In genomic region chr1:221888218-221888617, GRCh38 we compare ENCODE assay signal across 23 cellular contexts.
"Had no signal": no experiment of that assay in that cellular context is flagged by ENCODE, and none has a peak within 500 bp of the region (broad histone marks: within the 10 kb centered on the region; RNA-seq: fewer than 3 reads in every experiment).

No MANE protein-coding gene starts in this region.

- H3K27ac Mint-ChIP-seq: activated CD4-positive, alpha-beta T cell treated with anti-CD3 and anti-CD28 coated beads, Interleukin-2, amount 10 ng/mL, durations not matched to agents 7 days and 5 days; activated CD8-positive, alpha-beta memory T cell treated with anti-CD3 and anti-CD28 coated beads, Interleukin-2, amount 10 ng/mL, durations not matched to agents 7 days and 5 days; activated CD8-positive, alpha-beta T cell treated with anti-CD3 and anti-CD28 coated beads for 36 hours; activated naive CD4-positive, alpha-beta T cell treated with anti-CD3 and anti-CD28 coated beads, Interleukin-2, amount 50 U/mL, for 24 hours; mesothelial cell of epicardium; stimulated activated naive CD8-positive, alpha-beta T cell treated with anti-CD3 and anti-CD28 coated beads, Interleukin-15, amount 100 ng/mL, for 72 hours had no signal

- DNase-seq: activated CD4-positive, alpha-beta T cell treated with anti-CD3 and anti-CD28 coated beads, Interleukin-2, amount 10 ng/mL, durations not matched to agents 7 days and 5 days; activated CD8-positive, alpha-beta memory T cell treated with anti-CD3 and anti-CD28 coated beads, Interleukin-2, amount 10 ng/mL, durations not matched to agents 7 days and 5 days; activated CD8-positive, alpha-beta T cell treated with anti-CD3 and anti-CD28 coated beads for 36 hours; activated gamma-delta T cell treated with Interleukin-2 at 50 U/mL for 16 hours; aorta; brain microvascular endothelial cell; central memory CD4-positive, alpha-beta T cell; dermis blood vessel endothelial cell; effector CD8-positive, alpha-beta T cell; hippocampal formation; kidney glomerular epithelial cell; left lung; right cardiac atrium; stimulated activated CD4-positive, alpha-beta T cell treated with anti-CD3 and anti-CD28 coated beads, Interleukin-12 subunit alpha, Interleukin-12 subunit beta, amount 100 ng/mL, for 4 hours; stimulated activated CD4-positive, alpha-beta T cell treated with anti-CD3 and anti-CD28 coated beads, Interleukin-4, amount 100 ng/mL, for 4 hours; stimulated activated naive CD8-positive, alpha-beta T cell treated with anti-CD3 and anti-CD28 coated beads, Interleukin-15, amount 100 ng/mL, for 72 hours; tibial artery had no signal

- H3K79me2 ChIP-seq: parathyroid adenoma had no signal

- H3K9ac ChIP-seq: parathyroid adenoma had no signal

- H3K36me3 ChIP-seq: brain microvascular endothelial cell, left lung, tibial artery had no signal

- H3K4me3 Mint-ChIP-seq: activated CD4-positive, alpha-beta T cell treated with anti-CD3 and anti-CD28 coated beads, Interleukin-2, amount 10 ng/mL, durations not matched to agents 7 days and 5 days; activated CD8-positive, alpha-beta memory T cell treated with anti-CD3 and anti-CD28 coated beads, Interleukin-2, amount 10 ng/mL, durations not matched to agents 7 days and 5 days; activated CD8-positive, alpha-beta T cell treated with anti-CD3 and anti-CD28 coated beads for 36 hours; activated naive CD4-positive, alpha-beta T cell treated with anti-CD3 and anti-CD28 coated beads, Interleukin-2, amount 50 U/mL, for 24 hours; mesothelial cell of epicardium; natural killer cell treated with Interleukin-12 subunit alpha and Interleukin-12 subunit beta and Interleukin-15 and Interleukin-18, amount 100 ng/mL, for 72 hours; stimulated activated naive CD8-positive, alpha-beta T cell treated with anti-CD3 and anti-CD28 coated beads, Interleukin-15, amount 100 ng/mL, for 72 hours had no signal

- H3K9me3 Mint-ChIP-seq: activated CD4-positive, alpha-beta T cell treated with anti-CD3 and anti-CD28 coated beads, Interleukin-2, amount 10 ng/mL, durations not matched to agents 7 days and 5 days; activated CD8-positive, alpha-beta T cell treated with anti-CD3 and anti-CD28 coated beads for 36 hours; activated naive CD4-positive, alpha-beta T cell treated with anti-CD3 and anti-CD28 coated beads, Interleukin-2, amount 50 U/mL, for 24 hours; mesothelial cell of epicardium; natural killer cell treated with Interleukin-12 subunit alpha and Interleukin-12 subunit beta and Interleukin-15 and Interleukin-18, amount 100 ng/mL, for 72 hours; stimulated activated naive CD8-positive, alpha-beta T cell treated with anti-CD3 and anti-CD28 coated beads, Interleukin-15, amount 100 ng/mL, for 72 hours had no signal

- H3K4me1 Mint-ChIP-seq: activated CD4-positive, alpha-beta T cell treated with anti-CD3 and anti-CD28 coated beads, Interleukin-2, amount 10 ng/mL, durations not matched to agents 7 days and 5 days; activated naive CD4-positive, alpha-beta T cell treated with anti-CD3 and anti-CD28 coated beads, Interleukin-2, amount 50 U/mL, for 24 hours; mesothelial cell of epicardium had no signal

- H2AFZ ChIP-seq: parathyroid adenoma had no signal

- H3K36me3 Mint-ChIP-seq: activated CD8-positive, alpha-beta memory T cell treated with anti-CD3 and anti-CD28 coated beads, Interleukin-2, amount 10 ng/mL, durations not matched to agents 7 days and 5 days; activated naive CD4-positive, alpha-beta T cell treated with anti-CD3 and anti-CD28 coated beads, Interleukin-2, amount 50 U/mL, for 24 hours; mesothelial cell of epicardium; natural killer cell treated with Interleukin-12 subunit alpha and Interleukin-12 subunit beta and Interleukin-15 and Interleukin-18, amount 100 ng/mL, for 72 hours had no signal

- H3K9me3 ChIP-seq: left lung, tibial artery had no signal

- H3K4me1 ChIP-seq: left lung, parathyroid adenoma had no signal

- ATAC-seq: activated CD4-positive, CD25-positive, alpha-beta regulatory T cell treated with anti-CD3 and anti-CD28 coated beads, Interleukin-2, amount 50 U/mL, for 24 hours; activated CD8-positive, alpha-beta memory T cell treated with anti-CD3 and anti-CD28 coated beads, Interleukin-2, amount 10 ng/mL, durations not matched to agents 7 days and 5 days; activated CD8-positive, alpha-beta T cell treated with anti-CD3 and anti-CD28 coated beads for 36 hours; left lung; natural killer cell treated with Interleukin-12 subunit alpha and Interleukin-12 subunit beta and Interleukin-15 and Interleukin-18, amount 100 ng/mL, for 72 hours; right cardiac atrium; stimulated activated naive CD8-positive, alpha-beta T cell treated with anti-CD3 and anti-CD28 coated beads, Interleukin-15, amount 100 ng/mL, for 72 hours had no signal

- H3K27me3 ChIP-seq: brain microvascular endothelial cell, left lung, tibial artery had no signal

- H3K4me3 ChIP-seq: left lung, lung, tibial artery had no signal

- H3K27ac ChIP-seq: brain microvascular endothelial cell, left lung, parathyroid adenoma had no signal
